Comparison of ENCODE assay signal across 17 cellular contexts in the genomic region with DNA sequence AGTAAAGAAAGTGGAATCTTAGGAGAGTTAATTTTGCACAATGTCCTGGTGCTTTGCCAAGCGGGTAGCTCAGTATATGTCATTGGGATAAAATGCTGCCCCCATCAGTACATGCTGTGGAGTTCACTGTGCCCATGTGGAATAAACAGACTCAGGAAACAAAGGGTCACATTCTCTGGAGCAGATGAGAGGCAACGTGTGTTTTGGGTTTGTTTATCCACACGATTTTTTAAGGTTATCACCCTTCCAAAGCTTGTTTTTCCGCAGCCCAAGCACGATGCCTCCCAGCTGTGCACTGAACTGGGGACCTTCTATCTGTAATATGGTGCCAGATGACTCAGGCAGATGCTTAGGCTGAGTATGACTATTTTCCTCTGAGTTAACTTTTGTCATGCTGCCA. TPM values are rescaled to one million over a fixed set of nuclear protein-coding genes. Genes with fewer than 3 reads are reported as not detected.
DNase-seq lines count a peak whose midpoint lies in the region; ATAC-seq and TF ChIP-seq lines count a peak whose summit lies in the region.
"Had no signal": no experiment of that assay in that cellular context is flagged by ENCODE, and none has a peak within 500 bp of the region (broad histone marks: within the 10 kb centered on the region; RNA-seq: fewer than 3 reads in every experiment).

No MANE protein-coding gene starts in this region.

- no peak overlapping the region for H3K4me2 ChIP-seq in mammary epithelial cell (ENCODE audit: insufficient read depth, low read depth, low read length)
- H3K4me2 ChIP-seq: A549 had no signal

- no TSS peak for BruUV-seq in MCF 10A (replicated peaks; lab: Mats Ljungman, UMichigan)
- no TSS peak for BruUV-seq in mammary epithelial cell (replicated peaks; lab: Mats Ljungman, UMichigan)

- H3K36me3 Mint-ChIP-seq in MCF 10A (ENCODE audit: insufficient read depth, unreplicated experiment) (no peaks in the 10 kb centered on the region), WTC11 (no peaks in the 10 kb centered on the region)
- no peaks in the 10 kb centered on the region for H3K36me3 Mint-ChIP-seq in stimulated activated naive B cell treated with anti-CD40 and anti-IgM and Interleukin-4, amounts not matched to agents 10 μg/mL and 1 μg/mL and 100 μg/mL, for 72 hours
- H3K36me3 Mint-ChIP-seq: brain had no signal

- no peak overlapping the region for H3K9ac ChIP-seq in mammary epithelial cell (ENCODE audit: insufficient read depth, low read length)

- H3K9me3 Mint-ChIP-seq in MCF 10A (ENCODE audit: unreplicated experiment) (no peaks in the 10 kb centered on the region), WTC11 (no peaks in the 10 kb centered on the region)
- H3K9me3 Mint-ChIP-seq in stimulated activated naive B cell treated with anti-CD40 and anti-IgM and Interleukin-4, amounts not matched to agents 10 μg/mL and 1 μg/mL and 100 μg/mL, for 72 hours: no peaks in the 10 kb centered on the region

- H3K36me3 ChIP-seq in mammary epithelial cell (ENCODE audit: insufficient read depth, low read length) (no peaks in the 10 kb centered on the region), uterus (no peaks in the 10 kb centered on the region)

- CTCF ChIA-PET in MCF 10A (lab: Yijun Ruan, JAX) (interaction anchor here (0.5 kb wide), 1 partner anchor 634 kb away, joined by 3 read pairs; no protein-coding TSS in a partner anchor), mammary epithelial cell (lab: Charles Lee; ENCODE audit: low non-redundant PET) (no interaction called here), WTC11 (lab: Charles Lee) (interaction anchor here (0.6 to 1.2 kb wide), 4 partner anchors 17 to 217 kb away, joined by 3 to 4 read pairs (median 3); no protein-coding TSS in a partner anchor)

- in situ Hi-C loops in mammary epithelial cell (cut with MboI; ENCODE audit: low sequenced_read_pairs in 2 of 2): no loop called here

- no peaks in the 10 kb centered on the region for H3K4me1 ChIP-seq in mammary epithelial cell (ENCODE audit: insufficient read depth, low read length)
- H3K4me1 ChIP-seq in uterus: no peaks in the 10 kb centered on the region
- H3K4me1 ChIP-seq: A549 had no signal

- no peak overlapping the region for H3K4me3 ChIP-seq in mammary epithelial cell (replicated peaks in 1 of 3; ENCODE audit: insufficient read depth in 1 of 3, low read depth in 2 of 3, low read length in 3 of 3)
- H3K4me3 ChIP-seq in uterus: no peak overlapping the region
- H3K4me3 ChIP-seq: A549 had no signal

- H4K20me1 ChIP-seq in mammary epithelial cell (ENCODE audit: insufficient read depth, low read length): no peaks in the 10 kb centered on the region

- no peak overlapping the region for H2AFZ ChIP-seq in mammary epithelial cell (ENCODE audit: low read depth, low read length)

- TF ChIP-seq POLR2A in uterus (IDR thresholded peaks at IDR 0.05): no peak

- no peak overlapping the region for H3K4me3 Mint-ChIP-seq in MCF 10A (ENCODE audit: unreplicated experiment)
- H3K4me3 Mint-ChIP-seq in WTC11: no peak overlapping the region
- H3K4me3 Mint-ChIP-seq in stimulated activated naive B cell treated with anti-CD40 and anti-IgM and Interleukin-4, amounts not matched to agents 10 μg/mL and 1 μg/mL and 100 μg/mL, for 72 hours: no peak overlapping the region
- H3K4me3 Mint-ChIP-seq: brain had no signal

- POLR2A ChIA-PET in MCF 10A (lab: Yijun Ruan, JAX) (no interaction called here), WTC11 (lab: Charles Lee) (no interaction called here)

- H3K4me1 Mint-ChIP-seq in MCF 10A (ENCODE audit: insufficient read depth, unreplicated experiment) (no peaks in the 10 kb centered on the region), WTC11 (no peaks in the 10 kb centered on the region)
- H3K4me1 Mint-ChIP-seq in stimulated activated naive B cell treated with anti-CD40 and anti-IgM and Interleukin-4, amounts not matched to agents 10 μg/mL and 1 μg/mL and 100 μg/mL, for 72 hours: peaks cover 0 to 6% of the 10 kb centered on the region in 2 donors
- H3K4me1 Mint-ChIP-seq: brain had no signal

- no peak overlapping the region for H3K27ac ChIP-seq in mammary epithelial cell (ENCODE audit: insufficient read depth, low read depth, low read length)
- H3K27ac ChIP-seq in uterus: no peak overlapping the region
- H3K27ac ChIP-seq: A549 had no signal

- no peak for TF ChIP-seq CTCF in MCF 10A (IDR thresholded peaks at IDR 0.05; ENCODE audit: unreplicated experiment)
- TF ChIP-seq CTCF in mammary epithelial cell (conservative IDR thresholded peaks at IDR 0.05 in 1 of 2, IDR thresholded peaks at IDR 0.05 in 1 of 2; ENCODE audit: extremely low read depth in 1 of 2, insufficient read depth in 1 of 2, low read depth in 1 of 2, low read length in 2 of 2): no peak
- TF ChIP-seq CTCF in WTC11 (IDR thresholded peaks at IDR 0.05): no peak
- TF ChIP-seq CTCF in uterus (IDR thresholded peaks at IDR 0.05): no peak

- H3K9me3 ChIP-seq in mammary epithelial cell (replicated peaks; ENCODE audit: insufficient read depth, low read length): no peaks in the 10 kb centered on the region
- H3K9me3 ChIP-seq in uterus: no peaks in the 10 kb centered on the region
- H3K9me3 ChIP-seq: A549 had no signal

- no peak overlapping the region for H3K27ac Mint-ChIP-seq in MCF 10A (ENCODE audit: low read depth, unreplicated experiment)
- H3K27ac Mint-ChIP-seq in WTC11: no peak overlapping the region
- no peak overlapping the region for H3K27ac Mint-ChIP-seq in stimulated activated naive B cell treated with anti-CD40 and anti-IgM and Interleukin-4, amounts not matched to agents 10 μg/mL and 1 μg/mL and 100 μg/mL, for 72 hours
- H3K27ac Mint-ChIP-seq: brain had no signal

- no peaks in the 10 kb centered on the region for H3K79me2 ChIP-seq in mammary epithelial cell (ENCODE audit: insufficient read depth, low read length)

- intact Hi-C loops in MCF 10A (cut with micrococcal nuclease): no loop called here
- intact Hi-C loops in mammary epithelial cell (cut with micrococcal nuclease): no loop called here
- intact Hi-C loops in uterus (cut with DNase I; ENCODE audit: low total_unique reads): no loop called here

- H3K27me3 Mint-ChIP-seq in MCF 10A (ENCODE audit: insufficient read depth, unreplicated experiment) (no peaks in the 10 kb centered on the region), WTC11 (ENCODE audit: low read depth) (no peaks in the 10 kb centered on the region)
- peaks cover 17 to 41% of the 10 kb centered on the region in 2 donors for H3K27me3 Mint-ChIP-seq in stimulated activated naive B cell treated with anti-CD40 and anti-IgM and Interleukin-4, amounts not matched to agents 10 μg/mL and 1 μg/mL and 100 μg/mL, for 72 hours

- ATAC-seq in WTC11 (peak; percentile 76), GM19035 (IDR thresholded peaks at IDR 0.05; ENCODE audit: unreplicated experiment) (no peak)
- no peak for ATAC-seq in stimulated activated naive B cell treated with anti-CD40 and anti-IgM and Interleukin-4, amounts not matched to agents 10 μg/mL and 1 μg/mL and 100 μg/mL, for 72 hours (replicated peaks)
- ATAC-seq: left colon; stimulated activated naive CD8-positive, alpha-beta T cell treated with anti-CD3 and anti-CD28 coated beads, Interleukin-15, Interleukin-2, amounts not matched to agents 100 U/mL and 50 U/mL, for 24 hours had no signal

- no peaks in the 10 kb centered on the region for H3K27me3 ChIP-seq in mammary epithelial cell (ENCODE audit: insufficient read depth, low read length)
- no peaks in the 10 kb centered on the region for H3K27me3 ChIP-seq in uterus

- WGBS in mammary epithelial cell (ENCODE audit: low coverage, missing lambda C conversion rate): 66% methylated on average over 4 of the region's 5 CpGs

- DNase-seq in MCF 10A (ENCODE audit: unreplicated experiment) (peak; percentile 17), mammary epithelial cell (no peak), WTC11 (ENCODE audit: low spot score) (no peak), iPS-NIHi7 (ENCODE audit: extremely low spot score) (peak; percentile 19), uterus (peak; percentile 20 to 42), SHP77 treated with DMSO at 0.1 percent for 48 hours (lab: John Stamatoyannopoulos, UW) (no peak)
- DNase-seq in stimulated activated naive B cell treated with anti-CD40 and anti-IgM and Interleukin-4, amounts not matched to agents 10 μg/mL and 1 μg/mL and 100 μg/mL, for 72 hours: no peak
- DNase-seq: effector CD8-positive, alpha-beta T cell; NCI-H1048; NCI-H2227 treated with DMSO at 0.1 percent for 48 hours; stimulated activated naive CD8-positive, alpha-beta T cell treated with anti-CD3 and anti-CD28 coated beads, Interleukin-15, Interleukin-2, amounts not matched to agents 100 U/mL and 50 U/mL, for 24 hours had no signal

- dilution Hi-C loops in mammary epithelial cell (cut with HindIII; ENCODE audit: low sequenced_read_pairs): no loop called here

TF ChIP-seq in WTC11, 78 proteins besides CTCF, POLR2A, EP300 and RAD21 (continues in another document):
- TF ChIP-seq CREM (CRISPR knock-in tag; IDR thresholded peaks at IDR 0.05) (no peak), ESRRA (CRISPR knock-in tag; IDR thresholded peaks at IDR 0.05; ENCODE audit: borderline replicate concordance) (no peak)

RNA-seq across cellular contexts. Expression of a gene that starts 6.4 kb away (rescaled TPM):
- not detected in 2 replicates for total RNA-seq in MCF 10A (2022)
- total RNA-seq in mammary epithelial cell: not detected
- polyA plus RNA-seq in mammary epithelial cell: not detected
- not detected for polyA minus RNA-seq in mammary epithelial cell
- total RNA-seq in WTC11 (2021): not detected in 3 replicates
- total RNA-seq in uterus: not detected
- total RNA-seq: left colon, skeletal muscle tissue had no signal
- polyA plus RNA-seq: A549, neural cell had no signal

RNA-seq across cellular contexts. Expression of a gene that starts 9.9 kb away (rescaled TPM):
- not detected in 2 replicates for total RNA-seq in MCF 10A (2022)
- not detected for total RNA-seq in mammary epithelial cell
- polyA plus RNA-seq in mammary epithelial cell: not detected
- not detected for polyA minus RNA-seq in mammary epithelial cell
- 0.07 TPM in 1 of 3 replicates, not detected in the others for total RNA-seq in WTC11 (2021)
- total RNA-seq in uterus: not detected
- total RNA-seq: left colon, skeletal muscle tissue had no signal
- polyA plus RNA-seq: A549, neural cell had no signal

RNA-seq across cellular contexts. Expression of a gene that starts 26.9 kb away (rescaled TPM):
- total RNA-seq in MCF 10A (2022): not detected in 2 replicates
- not detected for total RNA-seq in mammary epithelial cell
- not detected for polyA plus RNA-seq in mammary epithelial cell
- polyA minus RNA-seq in mammary epithelial cell: 1.1 TPM
- not detected in 3 replicates for total RNA-seq in WTC11 (2021)
- not detected for total RNA-seq in uterus
- total RNA-seq: left colon, skeletal muscle tissue had no signal
- polyA plus RNA-seq: A549, neural cell had no signal

RNA-seq across cellular contexts. Expression of a gene that starts 37.0 kb away (rescaled TPM):
- total RNA-seq in MCF 10A (2022) (not detected in 2 replicates), mammary epithelial cell (not detected), WTC11 (2021) (not detected in 3 replicates), uterus (not detected)
- polyA plus RNA-seq in mammary epithelial cell: not detected
- not detected for polyA minus RNA-seq in mammary epithelial cell
- total RNA-seq: left colon, skeletal muscle tissue had no signal
- polyA plus RNA-seq: A549, neural cell had no signal

RNA-seq across cellular contexts. Expression of a gene that starts 40.2 kb away (rescaled TPM):
- total RNA-seq in MCF 10A (2022): not detected in 2 replicates
- not detected for total RNA-seq in mammary epithelial cell
- not detected for polyA plus RNA-seq in mammary epithelial cell
- polyA minus RNA-seq in mammary epithelial cell: not detected
- not detected in 3 replicates for total RNA-seq in WTC11 (2021)
- not detected for total RNA-seq in uterus
- total RNA-seq: left colon, skeletal muscle tissue had no signal
- polyA plus RNA-seq: A549, neural cell had no signal

Comparison
In these comparisons a context has a peak if more than half of its experiments do, and no peak if none do; other contexts are left out.
1. DNase-seq: peak in MCF 10A (single experiment), iPS-NIHi7 (single experiment) and uterus (2 of 2); none in mammary epithelial cell (single experiment), WTC11 (single experiment), stimulated activated naive B cell treated with anti-CD40 and anti-IgM and Interleukin-4, amounts not matched to agents 10 μg/mL and 1 μg/mL and 100 μg/mL, for 72 hours (single experiment) and SHP77 treated with DMSO at 0.1 percent for 48 hours (single experiment).